Comparison of ENCODE assay signal across 1 cellular context in the genomic region with DNA sequence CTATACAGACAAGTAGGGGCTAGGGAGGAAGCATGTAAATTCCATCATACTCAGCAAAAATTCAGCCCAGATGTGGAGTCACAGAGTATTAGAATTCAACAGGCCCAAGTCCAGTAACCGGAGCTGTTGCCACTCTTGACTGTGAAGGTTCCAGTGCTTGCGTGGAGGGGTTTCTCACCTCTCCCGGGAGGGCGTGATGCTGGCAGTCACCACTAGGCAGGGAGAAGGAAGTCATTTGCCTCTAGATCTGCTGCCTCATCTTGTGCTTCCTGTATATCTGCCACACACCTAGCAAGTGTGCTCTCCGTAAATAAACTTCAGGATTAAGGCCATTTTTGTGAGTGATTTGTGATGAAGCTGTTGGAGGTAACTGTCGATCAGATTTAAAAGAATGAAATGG.
TF ChIP-seq lines count a peak whose summit lies in the region.

No MANE protein-coding gene starts in this region.

TF ChIP-seq in K562, 482 proteins besides CTCF, POLR2A, EP300 and RAD21 (continued from another document and continues in another):
- TF ChIP-seq ZNF668 (CRISPR knock-in tag; IDR thresholded peaks at IDR 0.05) (no peak), MAFK (IDR thresholded peaks at IDR 0.05; ENCODE audit: low read length) (peak; percentile 88), RBM39 (optimal IDR thresholded peaks at IDR 0.05; ENCODE audit: low read depth, low read length) (no peak), ETV6 (IDR thresholded peaks at IDR 0.05; ENCODE audit: borderline replicate concordance in 1 of 2, low read depth in 2 of 2, low read length in 1 of 2) (no peak), ETV6 (CRISPR knock-in tag; IDR thresholded peaks at IDR 0.05; ENCODE audit: borderline replicate concordance) (no peak), SIN3B (IDR thresholded peaks at IDR 0.05; ENCODE audit: low read depth) (no peak), ZNF766 (CRISPR knock-in tag; conservative IDR thresholded peaks at IDR 0.05) (no peak), ZNF274 (IDR thresholded peaks at IDR 0.05; ENCODE audit: borderline replicate concordance, low read depth, low read length) (no peak), ZFP1 (CRISPR knock-in tag; IDR thresholded peaks at IDR 0.05) (no peak), CXXC5 (CRISPR knock-in tag; IDR thresholded peaks at IDR 0.05) (0 out of 2 replicates have a peak, but pooled peaks have one; percentile 21), SIRT6 (IDR thresholded peaks at IDR 0.05; ENCODE audit: low read depth, low read length) (no peak), FOXA1 (IDR thresholded peaks at IDR 0.05; ENCODE audit: borderline replicate concordance) (no peak), NFE2 (IDR thresholded peaks at IDR 0.05; ENCODE audit: low read depth) (peak; percentile 82), ZNF764 (CRISPR knock-in tag; IDR thresholded peaks at IDR 0.05; ENCODE audit: low read depth) (peak; percentile 62; the same call in 1 of the 2 replicates), PML (IDR thresholded peaks at IDR 0.05; ENCODE audit: low read length) (no peak), SPI1 (IDR thresholded peaks at IDR 0.05; ENCODE audit: borderline replicate concordance, low read depth, low read length) (peak; percentile 41; the same call in 1 of the 2 replicates), ARID2 (IDR thresholded peaks at IDR 0.05) (no peak), CHCHD3 (CRISPR knock-in tag; IDR thresholded peaks at IDR 0.05) (no peak), BDP1 (IDR thresholded peaks at IDR 0.05; ENCODE audit: insufficient read depth, insufficient read length) (no peak), MYC (IDR thresholded peaks at IDR 0.05; ENCODE audit: low read depth, low read length) (peak; percentile 63; the same call in 1 of the 2 replicates), MYC (CRISPR knock-in tag; IDR thresholded peaks at IDR 0.05; ENCODE audit: borderline replicate concordance, low read depth) (no peak), NBN (IDR thresholded peaks at IDR 0.05; ENCODE audit: low read depth) (no peak), CEBPG (CRISPR knock-in tag; IDR thresholded peaks at IDR 0.05) (no peak), CEBPG (tag; conservative IDR thresholded peaks at IDR 0.05 in 1 of 2, IDR thresholded peaks at IDR 0.05 in 1 of 2) (no peak), GATAD2A (IDR thresholded peaks at IDR 0.05) (no peak), HNRNPH1 (optimal IDR thresholded peaks at IDR 0.05; ENCODE audit: low read depth, low read length) (no peak), FOXK1 (CRISPR knock-in tag; IDR thresholded peaks at IDR 0.05; ENCODE audit: borderline replicate concordance) (no peak), PTBP1 (IDR thresholded peaks at IDR 0.05; ENCODE audit: low read depth, low read length) (no peak), FUS (optimal IDR thresholded peaks at IDR 0.05; ENCODE audit: low read depth, low read length) (no peak), ILF3 (IDR thresholded peaks at IDR 0.05; ENCODE audit: borderline replicate concordance) (no peak), PTTG1 (tag; IDR thresholded peaks at IDR 0.05; ENCODE audit: low read depth) (no peak), HDAC3 (IDR thresholded peaks at IDR 0.05; ENCODE audit: borderline replicate concordance, partially characterized antibody) (no peak), CBX5 (IDR thresholded peaks at IDR 0.05; ENCODE audit: borderline replicate concordance, low read depth) (no peak), GATA2 (CRISPR knock-in tag; IDR thresholded peaks at IDR 0.05) (no peak), ZNF3 (CRISPR knock-in tag; IDR thresholded peaks at IDR 0.05) (no peak), ETV5 (CRISPR knock-in tag; IDR thresholded peaks at IDR 0.05; ENCODE audit: low read depth) (no peak), ZEB2 (IDR thresholded peaks at IDR 0.05) (0 out of 2 replicates have a peak, but pooled peaks have one; percentile 33), NR2C2 (CRISPR knock-in tag; IDR thresholded peaks at IDR 0.05) (no peak), NR2C2 (tag; IDR thresholded peaks at IDR 0.05) (peak; percentile 59; the same call in 1 of the 2 replicates), ZNF134 (CRISPR knock-in tag; conservative IDR thresholded peaks at IDR 0.05) (no peak), ELF4 (CRISPR knock-in tag; IDR thresholded peaks at IDR 0.05) (no peak), FOSL1 (tag; conservative IDR thresholded peaks at IDR 0.05) (no peak), TRIM28 (IDR thresholded peaks at IDR 0.05) (no peak)
- TF ChIP-seq, protein P1, sequence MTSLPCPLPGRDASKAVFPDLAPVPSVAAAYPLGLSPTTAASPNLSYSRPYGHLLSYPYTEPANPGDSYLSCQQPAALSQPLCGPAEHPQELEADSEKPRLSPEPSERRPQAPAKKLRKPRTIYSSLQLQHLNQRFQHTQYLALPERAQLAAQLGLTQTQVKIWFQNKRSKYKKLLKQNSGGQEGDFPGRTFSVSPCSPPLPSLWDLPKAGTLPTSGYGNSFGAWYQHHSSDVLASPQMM (CRISPR knock-in tag; IDR thresholded peaks at IDR 0.05): no peak
- TF ChIP-seq, protein P2, sequence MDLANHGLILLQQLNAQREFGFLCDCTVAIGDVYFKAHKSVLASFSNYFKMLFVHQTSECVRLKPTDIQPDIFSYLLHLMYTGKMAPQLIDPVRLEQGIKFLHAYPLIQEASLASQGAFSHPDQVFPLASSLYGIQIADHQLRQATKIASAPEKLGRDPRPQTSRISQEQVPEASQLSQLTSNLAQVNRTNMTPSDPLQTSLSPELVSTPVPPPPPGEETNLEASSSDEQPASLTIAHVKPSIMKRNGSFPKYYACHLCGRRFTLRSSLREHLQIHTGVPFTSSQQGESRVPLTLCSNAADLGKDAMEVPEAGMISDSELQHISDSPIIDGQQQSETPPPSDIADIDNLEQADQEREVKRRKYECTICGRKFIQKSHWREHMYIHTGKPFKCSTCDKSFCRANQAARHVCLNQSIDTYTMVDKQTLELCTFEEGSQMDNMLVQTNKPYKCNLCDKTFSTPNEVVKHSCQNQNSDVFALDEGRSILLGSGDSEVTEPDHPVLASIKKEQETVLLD (IDR thresholded peaks at IDR 0.05): 0 out of 2 replicates have a peak, but pooled peaks have one; percentile 32
- TF ChIP-seq, protein P3, sequence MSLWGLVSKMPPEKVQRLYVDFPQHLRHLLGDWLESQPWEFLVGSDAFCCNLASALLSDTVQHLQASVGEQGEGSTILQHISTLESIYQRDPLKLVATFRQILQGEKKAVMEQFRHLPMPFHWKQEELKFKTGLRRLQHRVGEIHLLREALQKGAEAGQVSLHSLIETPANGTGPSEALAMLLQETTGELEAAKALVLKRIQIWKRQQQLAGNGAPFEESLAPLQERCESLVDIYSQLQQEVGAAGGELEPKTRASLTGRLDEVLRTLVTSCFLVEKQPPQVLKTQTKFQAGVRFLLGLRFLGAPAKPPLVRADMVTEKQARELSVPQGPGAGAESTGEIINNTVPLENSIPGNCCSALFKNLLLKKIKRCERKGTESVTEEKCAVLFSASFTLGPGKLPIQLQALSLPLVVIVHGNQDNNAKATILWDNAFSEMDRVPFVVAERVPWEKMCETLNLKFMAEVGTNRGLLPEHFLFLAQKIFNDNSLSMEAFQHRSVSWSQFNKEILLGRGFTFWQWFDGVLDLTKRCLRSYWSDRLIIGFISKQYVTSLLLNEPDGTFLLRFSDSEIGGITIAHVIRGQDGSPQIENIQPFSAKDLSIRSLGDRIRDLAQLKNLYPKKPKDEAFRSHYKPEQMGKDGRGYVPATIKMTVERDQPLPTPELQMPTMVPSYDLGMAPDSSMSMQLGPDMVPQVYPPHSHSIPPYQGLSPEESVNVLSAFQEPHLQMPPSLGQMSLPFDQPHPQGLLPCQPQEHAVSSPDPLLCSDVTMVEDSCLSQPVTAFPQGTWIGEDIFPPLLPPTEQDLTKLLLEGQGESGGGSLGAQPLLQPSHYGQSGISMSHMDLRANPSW (CRISPR knock-in tag; IDR thresholded peaks at IDR 0.05): no peak
- TF ChIP-seq, protein P4, sequence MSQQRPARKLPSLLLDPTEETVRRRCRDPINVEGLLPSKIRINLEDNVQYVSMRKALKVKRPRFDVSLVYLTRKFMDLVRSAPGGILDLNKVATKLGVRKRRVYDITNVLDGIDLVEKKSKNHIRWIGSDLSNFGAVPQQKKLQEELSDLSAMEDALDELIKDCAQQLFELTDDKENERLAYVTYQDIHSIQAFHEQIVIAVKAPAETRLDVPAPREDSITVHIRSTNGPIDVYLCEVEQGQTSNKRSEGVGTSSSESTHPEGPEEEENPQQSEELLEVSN (IDR thresholded peaks at IDR 0.05; ENCODE audit: borderline replicate concordance in 1 of 2, extremely low read depth in 1 of 2, insufficient read depth in 1 of 2, insufficient read length in 1 of 2, low read depth in 1 of 2, low read length in 1 of 2, poor library complexity in 1 of 2, severe bottlenecking in 1 of 2): peak in 1 of 2 experiments; percentile 49
- TF ChIP-seq, protein P5, sequence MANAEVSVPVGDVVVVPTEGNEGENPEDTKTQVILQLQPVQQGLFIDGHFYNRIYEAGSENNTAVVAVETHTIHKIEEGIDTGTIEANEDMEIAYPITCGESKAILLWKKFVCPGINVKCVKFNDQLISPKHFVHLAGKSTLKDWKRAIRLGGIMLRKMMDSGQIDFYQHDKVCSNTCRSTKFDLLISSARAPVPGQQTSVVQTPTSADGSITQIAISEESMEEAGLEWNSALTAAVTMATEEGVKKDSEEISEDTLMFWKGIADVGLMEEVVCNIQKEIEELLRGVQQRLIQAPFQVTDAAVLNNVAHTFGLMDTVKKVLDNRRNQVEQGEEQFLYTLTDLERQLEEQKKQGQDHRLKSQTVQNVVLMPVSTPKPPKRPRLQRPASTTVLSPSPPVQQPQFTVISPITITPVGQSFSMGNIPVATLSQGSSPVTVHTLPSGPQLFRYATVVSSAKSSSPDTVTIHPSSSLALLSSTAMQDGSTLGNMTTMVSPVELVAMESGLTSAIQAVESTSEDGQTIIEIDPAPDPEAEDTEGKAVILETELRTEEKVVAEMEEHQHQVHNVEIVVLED (CRISPR knock-in tag; IDR thresholded peaks at IDR 0.05): no peak
- TF ChIP-seq, protein P6, sequence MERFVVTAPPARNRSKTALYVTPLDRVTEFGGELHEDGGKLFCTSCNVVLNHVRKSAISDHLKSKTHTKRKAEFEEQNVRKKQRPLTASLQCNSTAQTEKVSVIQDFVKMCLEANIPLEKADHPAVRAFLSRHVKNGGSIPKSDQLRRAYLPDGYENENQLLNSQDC (CRISPR knock-in tag; IDR thresholded peaks at IDR 0.05): no peak
- TF ChIP-seq, protein P7, sequence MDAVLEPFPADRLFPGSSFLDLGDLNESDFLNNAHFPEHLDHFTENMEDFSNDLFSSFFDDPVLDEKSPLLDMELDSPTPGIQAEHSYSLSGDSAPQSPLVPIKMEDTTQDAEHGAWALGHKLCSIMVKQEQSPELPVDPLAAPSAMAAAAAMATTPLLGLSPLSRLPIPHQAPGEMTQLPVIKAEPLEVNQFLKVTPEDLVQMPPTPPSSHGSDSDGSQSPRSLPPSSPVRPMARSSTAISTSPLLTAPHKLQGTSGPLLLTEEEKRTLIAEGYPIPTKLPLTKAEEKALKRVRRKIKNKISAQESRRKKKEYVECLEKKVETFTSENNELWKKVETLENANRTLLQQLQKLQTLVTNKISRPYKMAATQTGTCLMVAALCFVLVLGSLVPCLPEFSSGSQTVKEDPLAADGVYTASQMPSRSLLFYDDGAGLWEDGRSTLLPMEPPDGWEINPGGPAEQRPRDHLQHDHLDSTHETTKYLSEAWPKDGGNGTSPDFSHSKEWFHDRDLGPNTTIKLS (IDR thresholded peaks at IDR 0.05; ENCODE audit: borderline replicate concordance, low read depth): peak; percentile 40; the same call in 1 of the 2 replicates
- TF ChIP-seq, protein P8, sequence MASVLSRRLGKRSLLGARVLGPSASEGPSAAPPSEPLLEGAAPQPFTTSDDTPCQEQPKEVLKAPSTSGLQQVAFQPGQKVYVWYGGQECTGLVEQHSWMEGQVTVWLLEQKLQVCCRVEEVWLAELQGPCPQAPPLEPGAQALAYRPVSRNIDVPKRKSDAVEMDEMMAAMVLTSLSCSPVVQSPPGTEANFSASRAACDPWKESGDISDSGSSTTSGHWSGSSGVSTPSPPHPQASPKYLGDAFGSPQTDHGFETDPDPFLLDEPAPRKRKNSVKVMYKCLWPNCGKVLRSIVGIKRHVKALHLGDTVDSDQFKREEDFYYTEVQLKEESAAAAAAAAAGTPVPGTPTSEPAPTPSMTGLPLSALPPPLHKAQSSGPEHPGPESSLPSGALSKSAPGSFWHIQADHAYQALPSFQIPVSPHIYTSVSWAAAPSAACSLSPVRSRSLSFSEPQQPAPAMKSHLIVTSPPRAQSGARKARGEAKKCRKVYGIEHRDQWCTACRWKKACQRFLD (CRISPR knock-in tag; IDR thresholded peaks at IDR 0.05): no peak
- TF ChIP-seq, protein P9, sequence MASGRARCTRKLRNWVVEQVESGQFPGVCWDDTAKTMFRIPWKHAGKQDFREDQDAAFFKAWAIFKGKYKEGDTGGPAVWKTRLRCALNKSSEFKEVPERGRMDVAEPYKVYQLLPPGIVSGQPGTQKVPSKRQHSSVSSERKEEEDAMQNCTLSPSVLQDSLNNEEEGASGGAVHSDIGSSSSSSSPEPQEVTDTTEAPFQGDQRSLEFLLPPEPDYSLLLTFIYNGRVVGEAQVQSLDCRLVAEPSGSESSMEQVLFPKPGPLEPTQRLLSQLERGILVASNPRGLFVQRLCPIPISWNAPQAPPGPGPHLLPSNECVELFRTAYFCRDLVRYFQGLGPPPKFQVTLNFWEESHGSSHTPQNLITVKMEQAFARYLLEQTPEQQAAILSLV (tag; IDR thresholded peaks at IDR 0.05): no peak
- TF ChIP-seq, protein P10, sequence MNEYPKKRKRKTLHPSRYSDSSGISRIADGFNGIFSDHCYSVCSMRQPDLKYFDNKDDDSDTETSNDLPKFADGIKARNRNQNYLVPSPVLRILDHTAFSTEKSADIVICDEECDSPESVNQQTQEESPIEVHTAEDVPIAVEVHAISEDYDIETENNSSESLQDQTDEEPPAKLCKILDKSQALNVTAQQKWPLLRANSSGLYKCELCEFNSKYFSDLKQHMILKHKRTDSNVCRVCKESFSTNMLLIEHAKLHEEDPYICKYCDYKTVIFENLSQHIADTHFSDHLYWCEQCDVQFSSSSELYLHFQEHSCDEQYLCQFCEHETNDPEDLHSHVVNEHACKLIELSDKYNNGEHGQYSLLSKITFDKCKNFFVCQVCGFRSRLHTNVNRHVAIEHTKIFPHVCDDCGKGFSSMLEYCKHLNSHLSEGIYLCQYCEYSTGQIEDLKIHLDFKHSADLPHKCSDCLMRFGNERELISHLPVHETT (CRISPR knock-in tag; conservative IDR thresholded peaks at IDR 0.05 in 1 of 2, IDR thresholded peaks at IDR 0.05 in 1 of 2): no peak
